Comparison of ENCODE assay signal across 8 cellular contexts in the genomic region with DNA sequence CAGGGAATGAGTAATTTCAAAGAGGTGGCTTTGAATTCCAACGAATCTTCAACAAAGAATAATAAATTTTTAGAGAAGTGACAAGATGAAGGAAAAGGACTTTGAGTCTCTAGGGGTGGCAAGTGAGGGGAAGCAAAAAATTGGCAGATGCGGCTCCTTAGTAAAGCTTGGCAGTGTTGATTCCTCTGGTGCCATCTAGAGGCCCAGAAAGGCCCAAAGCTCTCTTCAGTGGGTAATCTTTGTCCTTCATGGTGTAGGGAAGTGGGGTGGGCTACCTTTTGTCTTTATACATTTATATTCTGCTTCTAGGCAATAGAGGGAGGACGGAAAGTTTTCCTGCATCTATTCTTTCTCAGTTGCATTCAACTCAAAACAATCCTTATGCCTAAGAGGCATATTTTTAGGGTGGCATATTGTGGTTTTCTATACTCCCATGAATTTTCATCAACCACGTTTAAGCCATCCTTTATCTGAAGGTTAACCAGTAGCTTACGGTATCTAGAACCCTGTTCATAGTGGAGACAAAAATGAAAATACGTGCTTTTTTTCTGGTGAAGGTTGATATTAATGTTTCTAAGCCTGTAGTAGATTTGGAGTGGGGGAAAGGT. TPM values are rescaled to one million over a fixed set of nuclear protein-coding genes. Genes with fewer than 3 reads are reported as not detected.
A peak's percentile ranks its signal among the peaks of the same experiment; 100 is the strongest.
DNase-seq lines count a peak whose midpoint lies in the region; ATAC-seq and TF ChIP-seq lines count a peak whose summit lies in the region.

No MANE protein-coding gene starts in this region.

- no peak overlapping the region for H3K27ac ChIP-seq in RWPE2 (ENCODE audit: poor library complexity, severe bottlenecking)
- H3K27ac ChIP-seq in prostate gland, result no peak overlapping the region

- peak; percentile 70 for ATAC-seq in RWPE2 (ENCODE audit: low read depth)

- peak; percentile 58 for TF ChIP-seq RAD21 in Ishikawa (IDR thresholded peaks at IDR 0.05; ENCODE audit: low read depth)

- peaks cover 37% of the 10 kb centered on the region for H3K4me1 Mint-ChIP-seq in activated T-cell treated with anti-CD3 and anti-CD28 coated beads, Interleukin-2, amount 50 U/mL, for 24 hours (ENCODE audit: low read depth)

- peak overlapping the region; percentile 41 for H3K27ac Mint-ChIP-seq in activated T-cell treated with anti-CD3 and anti-CD28 coated beads, Interleukin-2, amount 50 U/mL, for 24 hours

- TF ChIP-seq POLR2A in prostate gland (IDR thresholded peaks at IDR 0.05), result no peak

- 67% methylated on average over 6 of the region's 6 CpGs for WGBS in prostate gland

- no peak overlapping the region for H3K4me3 ChIP-seq in RWPE2 (ENCODE audit: severe bottlenecking)
- no peak overlapping the region for H3K4me3 ChIP-seq in fibroblast of villous mesenchyme (ENCODE audit: low read depth, low read length)
- no peak overlapping the region for H3K4me3 ChIP-seq in prostate gland

- H3K4me1 ChIP-seq in RWPE2 (ENCODE audit: insufficient read depth, poor library complexity, severe bottlenecking) (no peaks in the 10 kb centered on the region), prostate gland (replicated peaks) (no peaks in the 10 kb centered on the region)

- no peaks in the 10 kb centered on the region for H3K27me3 Mint-ChIP-seq in activated T-cell treated with anti-CD3 and anti-CD28 coated beads, Interleukin-2, amount 50 U/mL, for 24 hours

- H3K9me3 ChIP-seq in RWPE2 (ENCODE audit: severe bottlenecking) (no peaks in the 10 kb centered on the region), prostate gland (no peaks in the 10 kb centered on the region)

- TF ChIP-seq EP300 in Ishikawa (IDR thresholded peaks at IDR 0.05; ENCODE audit: borderline replicate concordance), result no peak

- H3K36me3 Mint-ChIP-seq in activated T-cell treated with anti-CD3 and anti-CD28 coated beads, Interleukin-2, amount 50 U/mL, for 24 hours (ENCODE audit: low read depth), result peaks cover 96% of the 10 kb centered on the region

- TF ChIP-seq CTCF in RWPE2 (IDR thresholded peaks at IDR 0.05; ENCODE audit: poor library complexity, severe bottlenecking) (peak; percentile 85), fibroblast of villous mesenchyme (IDR thresholded peaks at IDR 0.05; ENCODE audit: insufficient read depth, low read depth, low read length) (peak; percentile 60), prostate gland (IDR thresholded peaks at IDR 0.05) (peak in 3 of 4 experiments; percentile 25 to 33 (median 29))

- DNase-seq in activated T-cell treated with anti-CD3 and anti-CD28 coated beads, Interleukin-2, amount 50 U/mL, for 24 hours, result no peak
- DNase-seq in activated T-cell treated with anti-CD3 and anti-CD28 coated beads, Interleukin-2, amount 50 U/mL, for 1 hour, result no peak
- DNase-seq in RWPE2 (ENCODE audit: low spot score) (no peak), fibroblast of villous mesenchyme (ENCODE audit: low read depth) (peak; percentile 46), prostate gland (ENCODE audit: low spot score) (peak; percentile 17), COLO829 (ENCODE audit: low spot score) (no peak), T-helper 1 cell (no peak)

- no peak overlapping the region for H3K4me3 Mint-ChIP-seq in activated T-cell treated with anti-CD3 and anti-CD28 coated beads, Interleukin-2, amount 50 U/mL, for 24 hours

- peaks cover 93% of the 10 kb centered on the region for H3K36me3 ChIP-seq in RWPE2 (ENCODE audit: low read depth)
- no peaks in the 10 kb centered on the region for H3K36me3 ChIP-seq in prostate gland

- intact Hi-C loops in prostate gland (cut with DNase I), result loop anchor here (5.0 kb wide), 2 partner anchors 72 to 142 kb away; partner anchors contain the start of gene MARCHF6

- H3K27me3 ChIP-seq in RWPE2 (ENCODE audit: insufficient read depth, poor library complexity, severe bottlenecking) (no peaks in the 10 kb centered on the region), prostate gland (replicated peaks; ENCODE audit: insufficient read depth) (no peaks in the 10 kb centered on the region)

- H3K9me3 Mint-ChIP-seq in activated T-cell treated with anti-CD3 and anti-CD28 coated beads, Interleukin-2, amount 50 U/mL, for 24 hours, result no peaks in the 10 kb centered on the region

TF ChIP-seq in Ishikawa, 13 proteins besides CTCF, POLR2A, EP300 and RAD21:
- TF ChIP-seq CREB1 (IDR thresholded peaks at IDR 0.05; ENCODE audit: low read depth), result no peak
- no peak for TF ChIP-seq ZBTB7A (IDR thresholded peaks at IDR 0.05; ENCODE audit: low read depth)
- no peak for TF ChIP-seq TAF1 (IDR thresholded peaks at IDR 0.05; ENCODE audit: low read depth)
- no peak for TF ChIP-seq EGR1 (IDR thresholded peaks at IDR 0.05)
- TF ChIP-seq USF1 (IDR thresholded peaks at IDR 0.05), result no peak
- TF ChIP-seq TEAD4 (IDR thresholded peaks at IDR 0.05), result no peak
- TF ChIP-seq YY1 (IDR thresholded peaks at IDR 0.05; ENCODE audit: low read depth), result no peak
- no peak for TF ChIP-seq NFIC (IDR thresholded peaks at IDR 0.05)
- TF ChIP-seq FOXM1 (IDR thresholded peaks at IDR 0.05; ENCODE audit: borderline replicate concordance, low read depth), result no peak
- TF ChIP-seq TCF12 (IDR thresholded peaks at IDR 0.05; ENCODE audit: low read depth), result no peak

RNA-seq across cellular contexts. Expression of gene ROPN1L, which starts 17.5 kb away (rescaled TPM):
- 0.32 and 0.43 TPM in 2 replicates for total RNA-seq in fibroblast of villous mesenchyme
- total RNA-seq in prostate gland, result 10 to 100 TPM in 1 of 2 donors, not detected in 1; 34.9 TPM

Comparison
In these comparisons a context has a peak if more than half of its experiments do, and no peak if none do; other contexts are left out.
1. DNase-seq: peak in fibroblast of villous mesenchyme (single experiment) and prostate gland (single experiment); none in activated T-cell treated with anti-CD3 and anti-CD28 coated beads, Interleukin-2, amount 50 U/mL, for 24 hours (single experiment), activated T-cell treated with anti-CD3 and anti-CD28 coated beads, Interleukin-2, amount 50 U/mL, for 1 hour (single experiment), RWPE2 (single experiment), COLO829 (single experiment) and T-helper 1 cell (0 of 5).
2. CTCF ChIP-seq: peak in every context shown above with its lines; median percentile 85 in RWPE2; 60 in fibroblast of villous mesenchyme; 29 in prostate gland.